34 cellular contexts compared by ENCODE assay signal in the genomic region with DNA sequence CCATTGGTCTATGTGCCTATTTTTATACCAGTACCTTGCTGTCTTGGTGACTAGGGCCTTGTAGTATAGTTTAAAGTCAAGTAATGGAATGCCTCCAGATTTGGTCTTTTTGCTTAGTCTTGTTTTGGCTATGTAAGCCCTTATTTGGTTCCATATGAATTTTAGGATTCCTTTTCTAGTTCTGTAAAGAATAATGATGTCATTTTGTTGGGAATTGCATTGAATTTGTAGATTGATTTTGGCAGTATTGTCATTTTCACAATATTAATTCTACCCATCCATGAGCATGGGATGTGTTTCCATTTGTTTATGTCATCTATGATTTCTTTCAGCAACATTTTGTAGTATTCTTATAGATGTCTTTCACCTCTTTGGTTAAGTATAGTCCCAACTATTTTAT.
"Had no signal": no experiment of that assay in that cellular context is flagged by ENCODE, and none has a peak within 500 bp of the region (broad histone marks: within the 10 kb centered on the region; RNA-seq: fewer than 3 reads in every experiment).

No MANE protein-coding gene starts in this region.

- H3K27me3 ChIP-seq: MG63 had no signal

- H3K4me3 ChIP-seq: MG63 had no signal

- H3K36me3 ChIP-seq: MG63 had no signal

- DNase-seq: Karpas-422, Kasumi-1, MG63, MM.1S, MV-4-11, NCI-H1048, NCI-H1092, NCI-H1092 treated with DMSO at 0.1 percent for 48 hours, NCI-H1105, NCI-H1105 treated with DMSO at 0.1 percent for 48 hours, NCI-H1417, NCI-H1417 treated with DMSO at 0.1 percent for 48 hours, NCI-H1436, NCI-H1436 treated with DMSO at 0.1 percent for 48 hours, NCI-H146, NCI-H1694, NCI-H1694 treated with DMSO at 0.1 percent for 48 hours, NCI-H187, NCI-H187 treated with DMSO at 0.1 percent for 48 hours, NCI-H1930, NCI-H2029, NCI-H2029 treated with DMSO at 0.1 percent for 48 hours, NCI-H2081, NCI-H2081 treated with DMSO at 0.1 percent for 48 hours, NCI-H2107, NCI-H2171, NCI-H2171 treated with DMSO at 0.1 percent for 48 hours, NCI-H2227 treated with DMSO at 0.1 percent for 48 hours, NCI-H226, NCI-H345, NCI-H446, NCI-H446 treated with DMSO at 0.1 percent for 48 hours, NCI-H510A, NCI-H510A treated with DMSO at 0.1 percent for 48 hours had no signal

- H3K9me3 ChIP-seq: MG63 had no signal
